In the genomic region with DNA sequence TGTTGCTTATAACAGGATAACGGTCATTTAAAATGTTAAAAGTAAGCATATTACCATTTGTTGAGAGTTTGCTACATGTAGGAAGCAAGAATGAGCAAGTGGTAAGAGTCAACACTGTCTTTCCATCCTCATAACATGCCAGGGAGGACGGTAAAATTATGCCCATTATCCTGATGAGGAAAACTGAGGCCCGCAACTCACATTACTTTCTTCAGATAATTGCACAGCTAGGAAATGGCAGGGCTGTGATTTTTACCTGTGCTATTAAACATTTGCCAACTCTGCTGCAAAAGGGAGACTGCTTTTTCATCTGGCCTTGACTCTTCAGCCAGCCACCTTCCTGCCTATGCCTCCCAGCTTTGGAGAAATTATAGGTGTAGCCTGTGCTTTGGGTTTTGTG, we compare ENCODE assay signal across 27 cellular contexts.
"Had no signal": no experiment of that assay in that cellular context is flagged by ENCODE, and none has a peak within 500 bp of the region (broad histone marks: within the 10 kb centered on the region; RNA-seq: fewer than 3 reads in every experiment).

No MANE protein-coding gene starts in this region.

- DNase-seq: cortex of kidney; effector CD8-positive, alpha-beta T cell; effector memory CD8-positive, alpha-beta T cell; endodermal cell; erythroblast; esophagus squamous epithelium; foreskin fibroblast; foreskin melanocyte; gastrocnemius medialis; glutamatergic neuron; head of caudate nucleus; heart right ventricle; hippocampal formation; left cardiac atrium; left lung; left ventricle myocardium superior; lower lobe of right lung; mesenchymal stem cell; mucosa of descending colon; naive B cell had no signal

- H3K27ac ChIP-seq: epithelial cell of prostate, esophagus squamous epithelium, gastrocnemius medialis, heart right ventricle, left lung, lower lobe of right lung had no signal

- H3K4me3 ChIP-seq: esophagus squamous epithelium, gastrocnemius medialis, heart right ventricle, left lung, lower lobe of right lung, mucosa of descending colon had no signal

- FAIRE-seq: endometrium, islet of Langerhans, keratinocyte had no signal

- H3K9me3 ChIP-seq: esophagus squamous epithelium, gastrocnemius medialis, left lung, lower lobe of right lung, mucosa of descending colon had no signal

- H3K4me1 Mint-ChIP-seq: mesothelial cell of epicardium had no signal

- H3K4me3 Mint-ChIP-seq: dendritic cell treated with granulocyte-macrophage colony-stimulating factor and Interleukin-4, amounts not matched to agents 40 ng/mL and 50 ng/mL, for 4 days; effector memory CD8-positive, alpha-beta T cell; endodermal cell; mesothelial cell of epicardium; naive B cell had no signal

- H3K9me3 Mint-ChIP-seq: effector memory CD8-positive, alpha-beta T cell; naive B cell had no signal

- H3K4me1 ChIP-seq: esophagus squamous epithelium, gastrocnemius medialis, heart right ventricle, left lung, lower lobe of right lung had no signal

- H3K36me3 Mint-ChIP-seq: naive B cell had no signal

- H3K27ac Mint-ChIP-seq: dendritic cell treated with granulocyte-macrophage colony-stimulating factor and Interleukin-4, amounts not matched to agents 40 ng/mL and 50 ng/mL, for 4 days; endodermal cell; mesothelial cell of epicardium had no signal

- H3K27me3 Mint-ChIP-seq: dendritic cell treated with granulocyte-macrophage colony-stimulating factor and Interleukin-4, amounts not matched to agents 40 ng/mL and 50 ng/mL, for 4 days; naive B cell had no signal

- H3K27me3 ChIP-seq: esophagus squamous epithelium, gastrocnemius medialis, heart right ventricle, left lung had no signal

- ATAC-seq: effector memory CD8-positive, alpha-beta T cell; esophagus mucosa; gastrocnemius medialis; heart right ventricle; left cardiac atrium; left lung; left ventricle myocardium superior; lower lobe of right lung; mucosa of descending colon had no signal

- H3K36me3 ChIP-seq: esophagus squamous epithelium, gastrocnemius medialis, heart right ventricle, left lung, lower lobe of right lung had no signal
